ENCODE assay signal across 20 cellular contexts in genomic region chr12:68623059-68623458, GRCh38. TPM values are rescaled to one million over a fixed set of nuclear protein-coding genes. Genes with fewer than 3 reads are reported as not detected.
DNase-seq lines count a peak whose midpoint lies in the region; ATAC-seq, FAIRE-seq and TF ChIP-seq lines count a peak whose summit lies in the region.
"Had no signal": no experiment of that assay in that cellular context is flagged by ENCODE, and none has a peak within 500 bp of the region (broad histone marks: within the 10 kb centered on the region; RNA-seq: fewer than 3 reads in every experiment).

No MANE protein-coding gene starts in this region.

- no peaks in the 10 kb centered on the region; the same call in 1 of the 2 replicates for H3K9me3 ChIP-seq in Karpas-422 (ENCODE audit: low read length)
- peaks cover 23% of the 10 kb centered on the region for H3K9me3 ChIP-seq in GM12878 (replicated peaks; ENCODE audit: control insufficient read depth, insufficient read depth, low read length)
- H3K9me3 ChIP-seq in smooth muscle cell (replicated peaks; ENCODE audit: low read depth), result no peaks in the 10 kb centered on the region
- H3K9me3 ChIP-seq: right lobe of liver had no signal

- no peaks in the 10 kb centered on the region for H3K9me2 ChIP-seq in Karpas-422 (replicated peaks; ENCODE audit: insufficient read depth, low read length)

- BruUV-seq in GM12878 (replicated peaks; lab: Mats Ljungman, UMichigan), result no TSS peak

- H3K27me3 Mint-ChIP-seq in activated naive CD4-positive, alpha-beta T cell treated with anti-CD3 and anti-CD28 coated beads for 36 hours (ENCODE audit: low read depth), result no peaks in the 10 kb centered on the region
- H3K27me3 Mint-ChIP-seq: activated naive CD4-positive, alpha-beta T cell treated with anti-CD3 and anti-CD28 coated beads, Interleukin-2, amount 10 ng/mL, durations not matched to agents 7 days and 5 days had no signal

- no peak for TF ChIP-seq EP300 in GM12878 (IDR thresholded peaks at IDR 0.05; ENCODE audit: borderline replicate concordance in 1 of 2, control insufficient read depth in 1 of 2, low read depth in 2 of 2, low read length in 2 of 2)

- TF ChIP-seq RAD21 in GM12878 (IDR thresholded peaks at IDR 0.05; ENCODE audit: insufficient read depth, low read depth, low read length), result no peak

- no peaks in the 10 kb centered on the region for H3K27me3 ChIP-seq in Karpas-422 (ENCODE audit: low read length)
- no peaks in the 10 kb centered on the region for H3K27me3 ChIP-seq in GM12878 (replicated peaks in 1 of 2; ENCODE audit: control insufficient read depth in 2 of 2, insufficient read depth in 2 of 2, low read length in 1 of 2)
- H3K27me3 ChIP-seq in smooth muscle cell (ENCODE audit: low read depth), result no peaks in the 10 kb centered on the region
- H3K27me3 ChIP-seq: gastroesophageal sphincter, right lobe of liver had no signal

- no peak overlapping the region for H3K4me3 Mint-ChIP-seq in activated naive CD4-positive, alpha-beta T cell treated with anti-CD3 and anti-CD28 coated beads for 36 hours
- H3K4me3 Mint-ChIP-seq: activated naive CD4-positive, alpha-beta T cell treated with anti-CD3 and anti-CD28 coated beads, Interleukin-2, amount 10 ng/mL, durations not matched to agents 7 days and 5 days had no signal

- no peak for TF ChIP-seq POLR2A in GM12878 (IDR thresholded peaks at IDR 0.05; ENCODE audit: low read depth, low read length)

- peaks cover 52% of the 10 kb centered on the region for H3K4me1 ChIP-seq in Karpas-422 (ENCODE audit: low read length)
- peaks cover 24% of the 10 kb centered on the region for H3K4me1 ChIP-seq in GM12878 (ENCODE audit: control insufficient read depth, insufficient read depth, low read length)
- peaks cover 31% of the 10 kb centered on the region for H3K4me1 ChIP-seq in smooth muscle cell (ENCODE audit: low read depth)

- intact Hi-C loops in activated naive CD4-positive, alpha-beta T cell treated with anti-CD3 and anti-CD28 coated beads for 36 hours (cut with micrococcal nuclease), result no loop called here
- intact Hi-C loops in GM12878 (cut with micrococcal nuclease; ENCODE audit: unreplicated experiment), result no loop called here

- H3K4me1 Mint-ChIP-seq in activated naive CD4-positive, alpha-beta T cell treated with anti-CD3 and anti-CD28 coated beads for 36 hours (ENCODE audit: low read depth), result peaks cover 85% of the 10 kb centered on the region

- RAD21 ChIA-PET in GM12878 (lab: Charles Lee; ENCODE audit: unreplicated experiment), result interaction anchor here (1.4 kb wide), 1 partner anchor 65 kb away, joined by 3 read pairs; no protein-coding TSS in a partner anchor

- POLR2A ChIA-PET in GM12878 (lab: Charles Lee), result interaction anchor here (0.9 kb wide), 1 partner anchor 10 kb away, joined by 4 read pairs; no protein-coding TSS in a partner anchor

- no peak for TF ChIP-seq CTCF in GM12878 (IDR thresholded peaks at IDR 0.05 in 2 of 3, conservative IDR thresholded peaks at IDR 0.05 in 1 of 3; ENCODE audit: control insufficient read depth in 2 of 3, extremely low read depth in 1 of 3, insufficient read depth in 1 of 3, low read depth in 3 of 3, low read length in 3 of 3)
- no peak for TF ChIP-seq CTCF in smooth muscle cell (IDR thresholded peaks at IDR 0.05; ENCODE audit: borderline replicate concordance, insufficient read depth, poor library complexity, severe bottlenecking)

- H3K36me3 ChIP-seq in Karpas-422 (ENCODE audit: insufficient read depth, low read length), result peaks cover 40% of the 10 kb centered on the region
- peaks cover 1 to 8% of the 10 kb centered on the region in 2 experiments for H3K36me3 ChIP-seq in GM12878 (ENCODE audit: control insufficient read depth in 2 of 2, insufficient read depth in 2 of 2, low read length in 1 of 2)
- H3K36me3 ChIP-seq in smooth muscle cell (ENCODE audit: low read depth), result peaks cover 2% of the 10 kb centered on the region

- H3K4me2 ChIP-seq in Karpas-422 (ENCODE audit: low read depth, low read length, poor library complexity, severe bottlenecking) (peak overlapping the region; percentile 62), GM12878 (ENCODE audit: control insufficient read depth, insufficient read depth) (no peak overlapping the region), smooth muscle cell (peak overlapping the region; percentile 41)

- peak overlapping the region; percentile 41 for H3K4me3 ChIP-seq in Karpas-422 (ENCODE audit: low read length)
- H3K4me3 ChIP-seq in GM12878, result no peak overlapping the region
- no peak overlapping the region for H3K4me3 ChIP-seq in smooth muscle cell
- H3K4me3 ChIP-seq: gastroesophageal sphincter, right lobe of liver had no signal

- CTCF ChIA-PET in activated naive CD4-positive, alpha-beta T cell treated with anti-CD3 and anti-CD28 coated beads for 36 hours (lab: Charles Lee), result no interaction called here
- CTCF ChIA-PET in GM12878 (lab: Yijun Ruan, JAX), result interaction anchor here (1.4 kb wide), 1 partner anchor 9 kb away, joined by 5 read pairs; no protein-coding TSS in a partner anchor

- H2AFZ ChIP-seq in Karpas-422 (ENCODE audit: low read length) (no peak overlapping the region), GM12878 (ENCODE audit: control insufficient read depth, low read depth, low read length) (no peak overlapping the region), smooth muscle cell (ENCODE audit: low read depth) (no peak overlapping the region)

- H3K79me2 ChIP-seq in Karpas-422 (ENCODE audit: low read length) (peaks cover 100% of the 10 kb centered on the region), GM12878 (ENCODE audit: control insufficient read depth, insufficient read depth, low read length) (peaks cover 100% of the 10 kb centered on the region), smooth muscle cell (ENCODE audit: low read depth) (peaks cover 100% of the 10 kb centered on the region)

- H3K9ac ChIP-seq in Karpas-422 (ENCODE audit: low read length) (peak overlapping the region; percentile 41; the same call in 1 of the 2 replicates), GM12878 (ENCODE audit: control insufficient read depth, insufficient read depth, low read length) (no peak overlapping the region), smooth muscle cell (ENCODE audit: low read depth) (no peak overlapping the region)

- SMC1A ChIA-PET in GM12878 (lab: Charles Lee; ENCODE audit: uncharacterized antibody, unreplicated experiment), result interaction anchor here (1.1 to 5.7 kb wide), 4 partner anchors 10 to 267 kb away, joined by 4 to 53 read pairs (median 4); partner anchors contain the start of gene RAP1B

- H3K27ac Mint-ChIP-seq in activated naive CD4-positive, alpha-beta T cell treated with anti-CD3 and anti-CD28 coated beads for 36 hours, result peak overlapping the region; percentile 38
- H3K27ac Mint-ChIP-seq: activated naive CD4-positive, alpha-beta T cell treated with anti-CD3 and anti-CD28 coated beads, Interleukin-2, amount 10 ng/mL, durations not matched to agents 7 days and 5 days had no signal

- ATAC-seq in GM12878 (peak; percentile 9; the same call in 1 of the 3 replicates), HG02763 (IDR thresholded peaks at IDR 0.05; ENCODE audit: unreplicated experiment) (no peak), HG03342 (IDR thresholded peaks at IDR 0.05; ENCODE audit: unreplicated experiment) (no peak), HG03139 (IDR thresholded peaks at IDR 0.05; ENCODE audit: unreplicated experiment) (no peak)
- ATAC-seq: gastroesophageal sphincter had no signal

- peaks cover 14% of the 10 kb centered on the region for H3K9me3 Mint-ChIP-seq in activated naive CD4-positive, alpha-beta T cell treated with anti-CD3 and anti-CD28 coated beads for 36 hours

- no peak for DNase-seq in activated naive CD4-positive, alpha-beta T cell treated with anti-CD3 and anti-CD28 coated beads for 36 hours
- no peak for DNase-seq in activated naive CD4-positive, alpha-beta T cell (lab: John Stamatoyannopoulos, UW)
- DNase-seq in Karpas-422, result peak; percentile 57
- no peak for DNase-seq in GM12878 (ENCODE audit: low read depth, low spot score)
- no peak for DNase-seq in smooth muscle cell (lab: John Stamatoyannopoulos, UW; ENCODE audit: unreplicated experiment)
- DNase-seq: activated naive CD4-positive, alpha-beta T cell treated with anti-CD3 and anti-CD28 coated beads, Interleukin-2, amount 10 ng/mL, durations not matched to agents 7 days and 5 days; DND-41; left cardiac atrium; midbrain; MV-4-11; NCI-H187 treated with DMSO at 0.1 percent for 48 hours; NCI-H446 treated with DMSO at 0.1 percent for 48 hours; nucleus accumbens; right lobe of liver had no signal

- H3K27ac ChIP-seq in Karpas-422 (ENCODE audit: low read length), result peak overlapping the region; percentile 85
- peak overlapping the region; percentile 45; the same call in 1 of the 2 replicates for H3K27ac ChIP-seq in GM12878 (ENCODE audit: control insufficient read depth, insufficient read depth)
- H3K27ac ChIP-seq in smooth muscle cell (ENCODE audit: low read depth), result peak overlapping the region; percentile 60
- H3K27ac ChIP-seq: right lobe of liver, VCaP had no signal

- no peak for FAIRE-seq in GM12878 (lab: Jason Lieb, UNC)
- FAIRE-seq: bronchial epithelial cell had no signal

- peaks cover 56% of the 10 kb centered on the region for H3K36me3 Mint-ChIP-seq in activated naive CD4-positive, alpha-beta T cell treated with anti-CD3 and anti-CD28 coated beads for 36 hours (ENCODE audit: low read depth)

- H4K20me1 ChIP-seq in Karpas-422 (ENCODE audit: insufficient read depth, low read depth, low read length) (peaks cover 23% of the 10 kb centered on the region; the same call in 1 of the 2 replicates), GM12878 (ENCODE audit: control insufficient read depth, insufficient read depth) (no peaks in the 10 kb centered on the region; the same call in none of the 2 replicates), smooth muscle cell (ENCODE audit: low read depth) (peaks cover 100% of the 10 kb centered on the region)

- H3F3A ChIP-seq in smooth muscle cell (ENCODE audit: low read depth), result peaks cover 33% of the 10 kb centered on the region

- in situ Hi-C loops in GM12878 (cut with MboI), result loop anchor here (25.0 kb wide), 1 partner anchor 261 kb away; no protein-coding TSS in a partner anchor

RNA-seq across cellular contexts. Expression of gene RAP1B, which starts 12.4 kb away (rescaled TPM):
- total RNA-seq in activated naive CD4-positive, alpha-beta T cell treated with anti-CD3 and anti-CD28 coated beads for 36 hours, result 100 to 1,000 TPM; 170 TPM
- total RNA-seq in Karpas-422 (2014; rRNA removed; shearing (Covaris generic); ENCODE audit: low replicate concordance), result 95.4 and 153 TPM in 2 replicates
- total RNA-seq in GM12878 (2013; cell fraction: nucleolus; rRNA removed), result 248 and 255 TPM in 2 replicates
- total RNA-seq in GM12878 (2014; rRNA removed) (113 and 117 TPM in 2 replicates), GM12878 (2014; rRNA removed; fragmentation: Illumina TruSeq; extraction: Trizol) (121 and 125 TPM in 2 replicates), GM12878 (2021) (105 and 115 TPM in 2 replicates), smooth muscle cell (275 and 313 TPM in 2 replicates)
- 52.6 TPM for polyA plus RNA-seq in GM12878 (2011; ENCODE audit: low read depth)
- polyA plus RNA-seq in GM12878 (2011; rRNA removed) (203 and 292 TPM in 2 replicates), GM12878 (2014; fragmentation: Illumina TruSeq; extraction: Trizol) (201 and 225 TPM in 2 replicates), GM12878 (2014; fragmentation: Nextera tagmentation; extraction: Ambion mirVana) (10 to 100 TPM; 88.9 to 95.0 TPM), GM12878 (2014; rRNA removed) (121 and 129 TPM in 2 replicates), GM12878 (2016; fragmentation: Nextera tagmentation; extraction: Ambion mirVana) (100 to 1,000 TPM; 208 to 219 TPM), smooth muscle cell (236 and 242 TPM in 2 replicates)
- polyA plus RNA-seq in GM12878 (2011; cell fraction: cytosol; rRNA removed), result 80.2 and 93.0 TPM in 2 replicates
- polyA plus RNA-seq in GM12878 (2011; cell fraction: nucleus; rRNA removed), result 61.6 and 84.0 TPM in 2 replicates
- polyA plus RNA-seq in GM12878 (2012), result 86.1 and 107 TPM in 2 replicates
- polyA minus RNA-seq in GM12878 (2011; rRNA and poly(A)+ RNA removed), result 53.3 and 76.7 TPM in 2 replicates
- polyA minus RNA-seq in GM12878 (2011; cell fraction: cytosol; rRNA and poly(A)+ RNA removed), result 30.6 and 58.6 TPM in 2 replicates
- polyA minus RNA-seq in GM12878 (2011; cell fraction: nucleus; rRNA and poly(A)+ RNA removed), result 33.7 and 63.2 TPM in 2 replicates
